Comparison of ENCODE assay signal across 12 cellular contexts in genomic region chr4:67736262-67736661, GRCh38. TPM values are rescaled to one million over a fixed set of nuclear protein-coding genes. Genes with fewer than 3 reads are reported as not detected.
"Had no signal": no experiment of that assay in that cellular context is flagged by ENCODE, and none has a peak within 500 bp of the region (broad histone marks: within the 10 kb centered on the region; RNA-seq: fewer than 3 reads in every experiment).

No MANE protein-coding gene starts in this region.

- DNase-seq: GM23248, GOT3, H7, HFFc6, Karpas-422, KBM-7 had no signal

- H3K4me3 Mint-ChIP-seq: HFFc6 had no signal

- H3K9me3 Mint-ChIP-seq: HFFc6 had no signal

- H3K36me3 ChIP-seq: HAP-1 had no signal

- H3K4me1 ChIP-seq: HAP-1 had no signal

- H3K9ac ChIP-seq: GM23248, KMS-11 had no signal

- H3K4me3 ChIP-seq: GM23248, HAP-1 had no signal

- H3K27ac Mint-ChIP-seq: HFFc6 had no signal

- FAIRE-seq: HTR-8/SVneo had no signal

- ATAC-seq: HCT116 had no signal

- H3K9me3 ChIP-seq: HAP-1 had no signal

RNA-seq across cellular contexts. Expression of gene GNRHR, which starts 17.9 kb away (rescaled TPM):
- total RNA-seq: GM23248, H4, H7, HFFc6, HT-29 had no signal
